ENCODE assay signal across 28 cellular contexts in the genomic region with DNA sequence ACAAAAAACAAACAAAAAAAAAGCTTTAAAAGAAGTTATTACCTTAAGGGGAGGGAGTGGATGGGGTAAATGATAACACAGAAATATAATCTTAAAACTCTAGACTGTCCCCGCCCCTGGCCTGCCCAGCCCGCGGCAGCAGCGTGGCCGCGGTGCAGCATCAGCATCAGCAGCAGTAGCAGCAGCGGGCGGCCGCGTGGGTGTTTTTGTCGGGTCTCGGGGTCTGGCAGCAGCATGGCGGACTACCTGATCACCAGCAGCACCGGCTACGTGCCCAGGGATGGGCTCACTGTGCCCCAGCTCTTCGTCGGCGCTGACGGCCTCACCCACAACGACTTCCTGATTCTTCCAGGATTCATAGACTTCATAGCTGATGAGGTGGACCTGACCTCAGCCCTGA.
"Had no signal": no experiment of that assay in that cellular context is flagged by ENCODE, and none has a peak within 500 bp of the region (broad histone marks: within the 10 kb centered on the region; RNA-seq: fewer than 3 reads in every experiment).

No MANE protein-coding gene starts in this region.

- H3K27ac ChIP-seq: colonic mucosa, coronary artery, dorsolateral prefrontal cortex, epithelial cell of prostate, esophagus muscularis mucosa, esophagus squamous epithelium, foreskin keratinocyte, gastrocnemius medialis, gastroesophageal sphincter, heart left ventricle, heart right ventricle had no signal

- FAIRE-seq: colon, endometrium, endothelial cell of umbilical vein, frontal cortex had no signal

- H3K4me1 ChIP-seq: colonic mucosa, esophagus muscularis mucosa, esophagus squamous epithelium, foreskin keratinocyte, gastrocnemius medialis, gastroesophageal sphincter, heart left ventricle had no signal

- DNase-seq: colonic mucosa; cortex of kidney; dermis blood vessel endothelial cell; dorsolateral prefrontal cortex; effector CD4-positive, alpha-beta T cell; effector CD8-positive, alpha-beta T cell; effector memory CD4-positive, alpha-beta T cell; effector memory CD8-positive, alpha-beta T cell; endodermal cell; erythroblast; esophagus squamous epithelium; foreskin fibroblast; foreskin keratinocyte; foreskin melanocyte; gastrocnemius medialis; glutamatergic neuron; head of caudate nucleus; heart left ventricle; heart right ventricle had no signal

- ATAC-seq: effector memory CD8-positive, alpha-beta T cell; esophagus mucosa; foreskin keratinocyte; gastrocnemius medialis; gastroesophageal sphincter; heart left ventricle; heart right ventricle had no signal

- H3K4me3 ChIP-seq: colonic mucosa, coronary artery, dorsolateral prefrontal cortex, esophagus muscularis mucosa, esophagus squamous epithelium, gastrocnemius medialis, gastroesophageal sphincter, heart left ventricle, heart right ventricle had no signal

- H3K9me3 ChIP-seq: colonic mucosa, esophagus muscularis mucosa, esophagus squamous epithelium, gastrocnemius medialis, gastroesophageal sphincter, heart left ventricle, heart right ventricle had no signal

- H3K36me3 ChIP-seq: colonic mucosa, esophagus muscularis mucosa, esophagus squamous epithelium, gastrocnemius medialis, heart left ventricle, heart right ventricle had no signal

- H3K27me3 ChIP-seq: colonic mucosa, dorsolateral prefrontal cortex, esophagus muscularis mucosa, esophagus squamous epithelium, foreskin keratinocyte, gastrocnemius medialis, gastroesophageal sphincter, heart left ventricle, heart right ventricle had no signal
